ENCODE assay signal across 9 cellular contexts in genomic region chr11:121723261-121723741, GRCh38.
DNase-seq lines count a peak whose midpoint lies in the region; ATAC-seq and TF ChIP-seq lines count a peak whose summit lies in the region.
"Had no signal": no experiment of that assay in that cellular context is flagged by ENCODE, and none has a peak within 500 bp of the region (broad histone marks: within the 10 kb centered on the region; RNA-seq: fewer than 3 reads in every experiment).

No MANE protein-coding gene starts in this region.

- WGBS in mesendoderm (ENCODE audit: extremely low coverage, insufficient coverage, low lambda C conversion rate) = no CpG with 5 or more reads among the region's 15 CpGs

- peaks cover 8% of the 10 kb centered on the region for H3K36me3 Mint-ChIP-seq in endothelial cell (ENCODE audit: low read depth, unreplicated experiment)

- no peaks in the 10 kb centered on the region for H3K27me3 ChIP-seq in mesendoderm (ENCODE audit: insufficient read depth, low read length, poor library complexity)

- peak overlapping the region; percentile 94 for H3K27ac Mint-ChIP-seq in endothelial cell (ENCODE audit: unreplicated experiment)

- H3K27ac ChIP-seq in mesendoderm (ENCODE audit: low read depth, low read length) (no peak overlapping the region), temporal lobe (ENCODE audit: low read depth, low read length) (peak overlapping the region; percentile 94)

- H2BK15ac ChIP-seq in mesendoderm (replicated peaks; ENCODE audit: low read depth) = no peak overlapping the region

- no peak overlapping the region for H3K23ac ChIP-seq in mesendoderm (ENCODE audit: low read length)

- peak overlapping the region; percentile 32 for H3K9ac ChIP-seq in mesendoderm (ENCODE audit: low read length)

- H2AK5ac ChIP-seq in mesendoderm (ENCODE audit: low read length) = no peak overlapping the region

- H3K79me1 ChIP-seq in mesendoderm (ENCODE audit: low read length) = no peaks in the 10 kb centered on the region

- peak; percentile 32 for DNase-seq in NCI-H146 treated with DMSO at 0.1 percent for 48 hours (lab: John Stamatoyannopoulos, UW; ENCODE audit: unreplicated experiment)
- DNase-seq in endothelial cell (ENCODE audit: low spot score) = peak; percentile 21
- peak; percentile 50 for DNase-seq in mesendoderm
- no peak for DNase-seq in activated CD4-positive, alpha-beta T cell treated with anti-CD3 and anti-CD28 coated beads for 4 hours
- no peak for DNase-seq in T1000 (lab: John Stamatoyannopoulos, UW)
- DNase-seq in T-helper 2 cell = no peak
- DNase-seq: stimulated activated CD4-positive, alpha-beta T cell treated with anti-CD3 and anti-CD28 coated beads, Interleukin-4, amount 100 ng/mL, for 1 hour had no signal

- H3K18ac ChIP-seq in mesendoderm (ENCODE audit: low read length) = no peak overlapping the region

- H3K79me2 ChIP-seq in mesendoderm (ENCODE audit: control insufficient read depth, insufficient read depth, low read length) = no peaks in the 10 kb centered on the region

- H3K4me3 Mint-ChIP-seq in endothelial cell (ENCODE audit: unreplicated experiment) = peak overlapping the region; percentile 75

- H3K4me3 ChIP-seq in mesendoderm (ENCODE audit: low read length) = peak overlapping the region; percentile 9

- no peak for TF ChIP-seq CTCF in endothelial cell (IDR thresholded peaks at IDR 0.05; ENCODE audit: unreplicated experiment)

- peak overlapping the region; percentile 66 for H3K4me2 ChIP-seq in mesendoderm (ENCODE audit: low read length)

- no peak overlapping the region for H4K8ac ChIP-seq in mesendoderm (ENCODE audit: low read depth, low read length)

- no peak overlapping the region for H2BK120ac ChIP-seq in mesendoderm (ENCODE audit: low read depth, low read length)

- H2BK5ac ChIP-seq in mesendoderm (ENCODE audit: low read length) = peak overlapping the region; percentile 36

- no peaks in the 10 kb centered on the region for H3K9me3 Mint-ChIP-seq in endothelial cell (ENCODE audit: unreplicated experiment)

- H3K4ac ChIP-seq in mesendoderm (ENCODE audit: low read depth, low read length) = no peak overlapping the region

- no peak for ATAC-seq in GM21528 (IDR thresholded peaks at IDR 0.05; ENCODE audit: low FRiP score, unreplicated experiment)

- H4K5ac ChIP-seq in mesendoderm (ENCODE audit: low read length) = no peak overlapping the region

- H3K27me3 Mint-ChIP-seq in endothelial cell (ENCODE audit: unreplicated experiment) = peaks cover 6% of the 10 kb centered on the region

- H3K4me1 Mint-ChIP-seq in endothelial cell (ENCODE audit: unreplicated experiment) = peaks cover 44% of the 10 kb centered on the region

- peak overlapping the region; percentile 79 for H3K56ac ChIP-seq in mesendoderm (ENCODE audit: low read length)

- H3K4me1 ChIP-seq in mesendoderm (ENCODE audit: control insufficient read depth, low read depth, low read length) = peaks cover 2% of the 10 kb centered on the region

- no peaks in the 10 kb centered on the region for H3K36me3 ChIP-seq in mesendoderm (ENCODE audit: control insufficient read depth, insufficient read depth, low read length)

Comparison
In these comparisons a context has a peak if more than half of its experiments do, and no peak if none do; other contexts are left out.
1. DNase-seq: peak in NCI-H146 treated with DMSO at 0.1 percent for 48 hours (single experiment), endothelial cell (single experiment) and mesendoderm (single experiment); none in activated CD4-positive, alpha-beta T cell treated with anti-CD3 and anti-CD28 coated beads for 4 hours (0 of 2), T1000 (single experiment) and T-helper 2 cell (0 of 5).